ENCODE assay signal across 13 cellular contexts in the genomic region with DNA sequence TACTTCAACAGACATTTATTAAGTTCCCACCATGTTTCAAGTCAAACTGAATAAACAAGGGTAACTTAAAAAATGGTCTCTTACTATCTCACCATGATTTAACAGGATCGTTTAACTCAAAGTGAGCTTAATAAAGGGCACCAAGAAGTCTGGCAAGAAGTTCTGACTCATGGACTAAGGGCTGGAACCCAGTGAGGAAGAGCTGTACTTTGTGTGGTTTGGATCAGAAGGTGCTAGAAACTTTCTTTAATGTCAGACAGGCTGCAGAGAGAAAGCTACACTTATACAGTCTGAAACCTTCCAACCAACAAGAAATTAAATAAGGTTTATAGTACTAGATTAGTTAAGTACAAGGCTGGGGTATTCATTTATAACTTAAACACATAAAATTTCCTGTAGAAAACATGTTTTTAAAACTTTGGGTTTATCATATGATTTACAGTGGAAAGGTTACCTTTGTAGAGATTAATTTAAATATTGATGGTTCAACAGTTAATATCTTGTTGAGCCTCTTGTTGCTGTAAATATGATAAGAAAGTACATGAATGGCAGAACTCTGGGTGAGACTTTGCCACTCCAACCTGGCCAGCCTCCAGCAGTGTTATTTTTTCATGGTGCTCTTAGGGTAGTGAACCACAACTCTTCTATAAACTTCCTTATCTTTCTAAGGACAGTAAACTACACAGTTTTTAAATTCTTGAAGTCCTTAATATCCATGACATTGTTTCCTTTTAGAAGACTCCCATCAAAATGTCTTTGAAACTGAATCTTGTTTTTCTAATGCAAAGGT.
DNase-seq lines count a peak whose midpoint lies in the region; ATAC-seq and TF ChIP-seq lines count a peak whose summit lies in the region.
"Had no signal": no experiment of that assay in that cellular context is flagged by ENCODE, and none has a peak within 500 bp of the region (broad histone marks: within the 10 kb centered on the region; RNA-seq: fewer than 3 reads in every experiment).

No MANE protein-coding gene starts in this region.

- no peaks in the 10 kb centered on the region for H3K27me3 ChIP-seq in Peyer's patch

- DNase-seq in AG20443 (ENCODE audit: low spot score) (peak; percentile 44), H4 (ENCODE audit: low spot score) (peak; percentile 44), myocyte (ENCODE audit: low read depth) (peak; percentile 34), NCI-H82 (lab: John Stamatoyannopoulos, UW) (no peak), Peyer's patch (no peak), SHP77 treated with DMSO at 0.1 percent for 48 hours (lab: John Stamatoyannopoulos, UW) (no peak)
- DNase-seq in activated naive CD8-positive, alpha-beta T cell treated with anti-CD3 and anti-CD28 coated beads, Interleukin-2, amount 50 U/mL, for 24 hours: no peak
- DNase-seq in T-helper 2 cell treated with Interferon-gamma antibody and Interleukin-4, amounts not matched to agents 5 μg/mL and 100 μg/mL, for 36 hours (ENCODE audit: low spot score): no peak
- DNase-seq: activated CD4-positive, alpha-beta T cell treated with anti-CD3 and anti-CD28 coated beads for 1 hour; dermis blood vessel endothelial cell; NCI-H187; NK-92 treated with Interleukin-12 subunit alpha and Interleukin-12 subunit beta, amount 100 ng/mL, for 24 hours had no signal

- no peak overlapping the region for H3K4me3 Mint-ChIP-seq in activated naive CD8-positive, alpha-beta T cell treated with anti-CD3 and anti-CD28 coated beads, Interleukin-2, amount 50 U/mL, for 24 hours
- no peak overlapping the region for H3K4me3 Mint-ChIP-seq in T-helper 2 cell treated with Interferon-gamma antibody and Interleukin-4, amounts not matched to agents 5 μg/mL and 100 μg/mL, for 36 hours

- no peaks in the 10 kb centered on the region for H3K9me3 ChIP-seq in Peyer's patch

- H3K4me1 Mint-ChIP-seq in activated naive CD8-positive, alpha-beta T cell treated with anti-CD3 and anti-CD28 coated beads, Interleukin-2, amount 50 U/mL, for 24 hours: peaks cover 81% of the 10 kb centered on the region
- H3K4me1 Mint-ChIP-seq in T-helper 2 cell treated with Interferon-gamma antibody and Interleukin-4, amounts not matched to agents 5 μg/mL and 100 μg/mL, for 36 hours (ENCODE audit: low read depth): peaks cover 26% of the 10 kb centered on the region

- peaks cover 73% of the 10 kb centered on the region for H3K36me3 Mint-ChIP-seq in activated naive CD8-positive, alpha-beta T cell treated with anti-CD3 and anti-CD28 coated beads, Interleukin-2, amount 50 U/mL, for 24 hours (ENCODE audit: low read depth)
- H3K36me3 Mint-ChIP-seq in T-helper 2 cell treated with Interferon-gamma antibody and Interleukin-4, amounts not matched to agents 5 μg/mL and 100 μg/mL, for 36 hours (ENCODE audit: low read depth): peaks cover 53% of the 10 kb centered on the region

- no peak for TF ChIP-seq CTCF in Peyer's patch (IDR thresholded peaks at IDR 0.05)

- no peaks in the 10 kb centered on the region for H3K27me3 Mint-ChIP-seq in activated naive CD8-positive, alpha-beta T cell treated with anti-CD3 and anti-CD28 coated beads, Interleukin-2, amount 50 U/mL, for 24 hours
- H3K27me3 Mint-ChIP-seq in T-helper 2 cell treated with Interferon-gamma antibody and Interleukin-4, amounts not matched to agents 5 μg/mL and 100 μg/mL, for 36 hours (ENCODE audit: low read depth): no peaks in the 10 kb centered on the region

- ATAC-seq in activated naive CD8-positive, alpha-beta T cell treated with anti-CD3 and anti-CD28 coated beads, Interleukin-2, amount 50 U/mL, for 24 hours: peak; percentile 95

- H3K27ac Mint-ChIP-seq in activated naive CD8-positive, alpha-beta T cell treated with anti-CD3 and anti-CD28 coated beads, Interleukin-2, amount 50 U/mL, for 24 hours: peak overlapping the region; percentile 44
- no peak overlapping the region for H3K27ac Mint-ChIP-seq in T-helper 2 cell treated with Interferon-gamma antibody and Interleukin-4, amounts not matched to agents 5 μg/mL and 100 μg/mL, for 36 hours

- H3K4me1 ChIP-seq in Peyer's patch: no peaks in the 10 kb centered on the region

- H3K27ac ChIP-seq in Peyer's patch: peak overlapping the region in 1 of 4 donors; percentile 3
- H3K27ac ChIP-seq: C4-2B had no signal

- H3K36me3 ChIP-seq in Peyer's patch: peaks cover 0 to 57% (median 0%) of the 10 kb centered on the region in 3 donors

- no peak for TF ChIP-seq POLR2A in Peyer's patch (IDR thresholded peaks at IDR 0.05)

- peaks cover 5% of the 10 kb centered on the region for H3K9me3 Mint-ChIP-seq in activated naive CD8-positive, alpha-beta T cell treated with anti-CD3 and anti-CD28 coated beads, Interleukin-2, amount 50 U/mL, for 24 hours
- no peaks in the 10 kb centered on the region for H3K9me3 Mint-ChIP-seq in T-helper 2 cell treated with Interferon-gamma antibody and Interleukin-4, amounts not matched to agents 5 μg/mL and 100 μg/mL, for 36 hours

- no peak overlapping the region for H3K4me3 ChIP-seq in Peyer's patch

Comparison
In these comparisons a context has a peak if more than half of its experiments do, and no peak if none do; other contexts are left out.
1. DNase-seq: peak in AG20443 (single experiment), H4 (single experiment) and myocyte (single experiment); none in activated naive CD8-positive, alpha-beta T cell treated with anti-CD3 and anti-CD28 coated beads, Interleukin-2, amount 50 U/mL, for 24 hours (single experiment), NCI-H82 (single experiment), T-helper 2 cell treated with Interferon-gamma antibody and Interleukin-4, amounts not matched to agents 5 μg/mL and 100 μg/mL, for 36 hours (single experiment), Peyer's patch (0 of 3) and SHP77 treated with DMSO at 0.1 percent for 48 hours (single experiment).